ENCODE assay signal across 1 cellular context in the genomic region with DNA sequence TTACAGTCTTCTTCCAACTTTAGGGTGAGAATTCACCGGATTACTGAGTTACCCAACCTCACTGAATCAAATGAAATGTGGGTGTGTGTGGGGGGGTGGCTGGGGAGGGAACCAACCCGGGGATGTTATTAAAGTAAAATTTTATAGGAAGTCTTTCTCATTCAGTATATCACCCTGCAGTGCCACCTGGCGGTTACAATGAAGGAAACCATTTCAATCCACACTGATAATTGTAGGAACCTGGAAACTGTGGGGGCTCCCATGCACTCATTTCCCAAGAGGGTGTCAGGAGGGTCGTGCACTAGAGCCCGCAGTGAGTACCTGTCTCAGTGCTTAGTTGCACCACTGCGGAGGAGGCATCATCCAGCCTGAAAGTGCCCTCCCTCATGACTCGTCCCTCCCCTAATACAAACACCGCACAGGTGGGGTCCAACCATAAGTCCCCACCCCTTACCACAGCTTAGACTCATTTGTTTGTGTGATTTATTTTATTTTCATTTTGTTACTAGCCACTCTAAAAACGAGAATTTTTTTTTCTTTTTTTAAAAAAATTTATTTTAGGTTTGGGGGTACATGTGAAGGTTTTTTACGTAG.
A peak's percentile ranks its signal among the peaks of the same experiment; 100 is the strongest.
TF ChIP-seq lines count a peak whose summit lies in the region.

No MANE protein-coding gene starts in this region.

TF ChIP-seq in K562, 482 proteins besides CTCF, POLR2A, EP300 and RAD21 (continued from another document):
- TF ChIP-seq, protein P1, sequence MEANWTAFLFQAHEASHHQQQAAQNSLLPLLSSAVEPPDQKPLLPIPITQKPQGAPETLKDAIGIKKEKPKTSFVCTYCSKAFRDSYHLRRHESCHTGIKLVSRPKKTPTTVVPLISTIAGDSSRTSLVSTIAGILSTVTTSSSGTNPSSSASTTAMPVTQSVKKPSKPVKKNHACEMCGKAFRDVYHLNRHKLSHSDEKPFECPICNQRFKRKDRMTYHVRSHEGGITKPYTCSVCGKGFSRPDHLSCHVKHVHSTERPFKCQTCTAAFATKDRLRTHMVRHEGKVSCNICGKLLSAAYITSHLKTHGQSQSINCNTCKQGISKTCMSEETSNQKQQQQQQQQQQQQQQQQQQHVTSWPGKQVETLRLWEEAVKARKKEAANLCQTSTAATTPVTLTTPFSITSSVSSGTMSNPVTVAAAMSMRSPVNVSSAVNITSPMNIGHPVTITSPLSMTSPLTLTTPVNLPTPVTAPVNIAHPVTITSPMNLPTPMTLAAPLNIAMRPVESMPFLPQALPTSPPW (CRISPR knock-in tag; IDR thresholded peaks at IDR 0.05): peak; percentile 43; the same call in 1 of the 2 replicates
- TF ChIP-seq ZNF551 (CRISPR knock-in tag; IDR thresholded peaks at IDR 0.05): no peak
- peak; percentile 71 for TF ChIP-seq SMC3 (conservative IDR thresholded peaks at IDR 0.05; ENCODE audit: insufficient read depth, low read depth, low read length)
